ENCODE assay signal across 8 cellular contexts in the genomic region with DNA sequence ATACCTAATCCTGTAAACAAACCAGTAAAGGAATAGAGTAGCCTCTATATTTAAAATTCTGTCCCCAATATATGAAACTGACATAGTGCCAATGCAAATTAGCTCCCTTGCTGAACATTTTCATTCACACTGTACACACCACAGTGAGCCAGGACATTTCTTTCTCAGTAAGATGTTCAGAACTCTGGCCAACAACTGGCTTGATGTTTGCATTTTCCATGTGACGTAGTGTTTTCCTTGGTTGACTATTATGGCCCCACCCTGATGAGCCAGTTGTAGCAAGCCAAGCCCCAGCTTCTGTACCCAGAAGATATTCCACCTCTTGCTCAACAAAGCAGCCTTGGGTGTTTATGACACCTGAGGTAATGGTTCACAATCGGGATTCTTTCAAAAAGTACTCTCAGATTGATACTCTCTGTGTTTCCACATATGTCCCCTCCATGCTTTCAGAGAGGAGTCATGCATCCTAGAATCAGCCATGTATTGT. TPM values are rescaled to one million over a fixed set of nuclear protein-coding genes. Genes with fewer than 3 reads are reported as not detected.
DNase-seq lines count a peak whose midpoint lies in the region; ATAC-seq and TF ChIP-seq lines count a peak whose summit lies in the region.

No MANE protein-coding gene starts in this region.

- H3K27me3 ChIP-seq in A673 (replicated peaks; ENCODE audit: insufficient read depth, low read depth, low read length, poor library complexity) = no peaks in the 10 kb centered on the region

- BruUV-seq in A673 (replicated peaks; lab: Mats Ljungman, UMichigan) = no TSS peak

- H3K9me3 Mint-ChIP-seq in endothelial cell (ENCODE audit: unreplicated experiment) = no peaks in the 10 kb centered on the region

- ATAC-seq in GM19467 (IDR thresholded peaks at IDR 0.05; ENCODE audit: unreplicated experiment) (peak; percentile 35), HG03457 (IDR thresholded peaks at IDR 0.05; ENCODE audit: unreplicated experiment) (peak; percentile 40), HG02970 (IDR thresholded peaks at IDR 0.05; ENCODE audit: low FRiP score, unreplicated experiment) (no peak)

- H3K4me3 Mint-ChIP-seq in endothelial cell (ENCODE audit: unreplicated experiment) = no peak overlapping the region

- H3K27me3 Mint-ChIP-seq in endothelial cell (ENCODE audit: unreplicated experiment) = no peaks in the 10 kb centered on the region

- DNase-seq in A673 (ENCODE audit: low spot score) = no peak
- DNase-seq in endothelial cell (ENCODE audit: low spot score) = no peak
- no peak for DNase-seq in DMS153 treated with DMSO at 0.1 percent for 48 hours (lab: John Stamatoyannopoulos, UW; ENCODE audit: unreplicated experiment)
- DNase-seq in putamen (ENCODE audit: low spot score) = no peak
- no peak for DNase-seq in midbrain (lab: John Stamatoyannopoulos, UW)

- intact Hi-C loops in A673 (cut with micrococcal nuclease; ENCODE audit: unreplicated experiment) = loop anchor here (2.0 kb wide), 1 partner anchor 19 kb away; no protein-coding TSS in a partner anchor

- H3K36me3 ChIP-seq in A673 (ENCODE audit: insufficient read depth, low read length, poor library complexity, severe bottlenecking) = no peaks in the 10 kb centered on the region

- no peaks in the 10 kb centered on the region for H3K36me3 Mint-ChIP-seq in endothelial cell (ENCODE audit: low read depth, unreplicated experiment)

- POLR2A ChIA-PET in A673 (lab: Charles Lee; ENCODE audit: low non-redundant PET) = no interaction called here

- CTCF ChIA-PET in A673 (lab: Charles Lee) = no interaction called here

- no peak overlapping the region for H3K4me3 ChIP-seq in A673 (ENCODE audit: low read depth, low read length, poor library complexity, severe bottlenecking)

- peak overlapping the region; percentile 93 for H3K27ac ChIP-seq in A673 (ENCODE audit: low read depth, low read length, poor library complexity, severe bottlenecking)

- H3K4me1 ChIP-seq in A673 (ENCODE audit: insufficient read depth, low read length, poor library complexity, severe bottlenecking) = peaks cover 39% of the 10 kb centered on the region

- H3K9me3 ChIP-seq in A673 (ENCODE audit: low read depth, low read length, poor library complexity, severe bottlenecking) = no peaks in the 10 kb centered on the region

- H3K27ac Mint-ChIP-seq in endothelial cell (ENCODE audit: unreplicated experiment) = peak overlapping the region; percentile 15

- H3K4me1 Mint-ChIP-seq in endothelial cell (ENCODE audit: unreplicated experiment) = peaks cover 14% of the 10 kb centered on the region

- no peak for TF ChIP-seq CTCF in A673 (conservative IDR thresholded peaks at IDR 0.05; ENCODE audit: low read depth, low read length)
- TF ChIP-seq CTCF in endothelial cell (IDR thresholded peaks at IDR 0.05; ENCODE audit: unreplicated experiment) = no peak

RNA-seq across cellular contexts. Expression of gene ANXA1, which starts 17.7 kb away (rescaled TPM):
- total RNA-seq in A673 (2021) = 338 and 430 TPM in 2 replicates
- total RNA-seq in endothelial cell (ENCODE audit: unreplicated experiment) = 43.3 TPM
